19 cellular contexts compared by ENCODE assay signal in genomic region chr5:157351386-157352089, GRCh38.
A peak's percentile ranks its signal among the peaks of the same experiment; 100 is the strongest.
DNase-seq lines count a peak whose midpoint lies in the region; ATAC-seq and TF ChIP-seq lines count a peak whose summit lies in the region.
"Had no signal": no experiment of that assay in that cellular context is flagged by ENCODE, and none has a peak within 500 bp of the region (broad histone marks: within the 10 kb centered on the region; RNA-seq: fewer than 3 reads in every experiment).

No MANE protein-coding gene starts in this region.

- intact Hi-C loops in heart left ventricle (cut with DNase I) (no loop called here), aorta (cut with DNase I) (no loop called here)

- H3K4me1 ChIP-seq in right atrium auricular region, result peaks cover 0 to 11% of the 10 kb centered on the region in 2 donors
- peaks cover 0 to 11% (median 0%) of the 10 kb centered on the region in 12 donors for H3K4me1 ChIP-seq in heart left ventricle
- H3K4me1 ChIP-seq in aorta (ENCODE audit: control insufficient read depth in 1 of 2, insufficient read depth in 2 of 2, low read length in 2 of 2), result no peaks in the 10 kb centered on the region
- H3K4me1 ChIP-seq: pancreas had no signal

- TF ChIP-seq POLR2A in heart left ventricle (IDR thresholded peaks at IDR 0.05), result no peak

- TF ChIP-seq CTCF in right atrium auricular region (IDR thresholded peaks at IDR 0.05), result no peak
- no peak for TF ChIP-seq CTCF in heart left ventricle (IDR thresholded peaks at IDR 0.05)

- POLR2A ChIA-PET in activated CD8-positive, alpha-beta T cell treated with anti-CD3 and anti-CD28 coated beads, Interleukin-2, amount 10 ng/mL, durations not matched to agents 7 days and 5 days (lab: Charles Lee), result no interaction called here

- peak overlapping the region; percentile 57 for H3K27ac Mint-ChIP-seq in activated CD8-positive, alpha-beta T cell treated with anti-CD3 and anti-CD28 coated beads, Interleukin-2, amount 10 ng/mL, durations not matched to agents 7 days and 5 days

- H3K27me3 ChIP-seq in right atrium auricular region (no peaks in the 10 kb centered on the region), heart left ventricle (no peaks in the 10 kb centered on the region), aorta (ENCODE audit: control insufficient read depth in 1 of 2, insufficient read depth in 2 of 2, low read length in 1 of 2) (no peaks in the 10 kb centered on the region)
- H3K27me3 ChIP-seq: pancreas, thyroid gland had no signal

- H3K9me3 ChIP-seq in right atrium auricular region (no peaks in the 10 kb centered on the region), heart left ventricle (no peaks in the 10 kb centered on the region), aorta (ENCODE audit: control insufficient read depth, low read length) (no peaks in the 10 kb centered on the region)
- H3K9me3 ChIP-seq: left ventricle myocardium inferior, MG63, pancreas, thyroid gland had no signal

- no peaks in the 10 kb centered on the region for H3K9me3 Mint-ChIP-seq in activated CD8-positive, alpha-beta T cell treated with anti-CD3 and anti-CD28 coated beads, Interleukin-2, amount 10 ng/mL, durations not matched to agents 7 days and 5 days (ENCODE audit: insufficient read depth)

- H3K4me3 Mint-ChIP-seq in activated CD8-positive, alpha-beta T cell treated with anti-CD3 and anti-CD28 coated beads, Interleukin-2, amount 10 ng/mL, durations not matched to agents 7 days and 5 days, result no peak overlapping the region

- DNase-seq in right atrium auricular region (ENCODE audit: low spot score), result peak; percentile 23
- DNase-seq in heart left ventricle, result no peak
- DNase-seq in activated CD8-positive, alpha-beta T cell treated with anti-CD3 and anti-CD28 coated beads, Interleukin-2, amount 10 ng/mL, durations not matched to agents 7 days and 5 days, result no peak
- DNase-seq in islet precursor cell, result peak; percentile 31
- no peak for DNase-seq in aorta
- DNase-seq in SW480 (ENCODE audit: low spot score), result no peak
- DNase-seq in MV-4-11 (lab: John Stamatoyannopoulos, UW), result no peak
- DNase-seq: activated CD4-positive, alpha-beta T cell treated with anti-CD3 and anti-CD28 coated beads for 1 hour; Calu3; left ventricle myocardium inferior; MG63; NCI-H1694 treated with DMSO at 0.1 percent for 48 hours; NCI-H446; pancreas; Right ventricle myocardium superior; stimulated activated CD4-positive, alpha-beta T cell treated with anti-CD3 and anti-CD28 coated beads, Interleukin-4, amount 100 ng/mL, for 1 hour; thyroid gland had no signal

- 45 to 54% (median 47%) methylated on average over 6 of the region's 6 CpGs for WGBS in heart left ventricle, 4 donors
- 74 to 75% methylated on average over 6 of the region's 6 CpGs for WGBS in aorta, 2 donors

- no peak overlapping the region for H3K27ac ChIP-seq in right atrium auricular region
- H3K27ac ChIP-seq in heart left ventricle, result no peak overlapping the region
- no peak overlapping the region for H3K27ac ChIP-seq in aorta (ENCODE audit: low read depth in 1 of 2, low read length in 2 of 2)
- H3K27ac ChIP-seq: left ventricle myocardium inferior, pancreas, thyroid gland had no signal

- CTCF ChIA-PET in activated CD8-positive, alpha-beta T cell treated with anti-CD3 and anti-CD28 coated beads, Interleukin-2, amount 10 ng/mL, durations not matched to agents 7 days and 5 days (lab: Charles Lee), result interaction anchor here (1.0 to 7.4 kb wide), 7 partner anchors 9 to 392 kb away, joined by 3 to 42 read pairs (median 5); partner anchors contain the start of gene LSM11

- no peaks in the 10 kb centered on the region for H3K27me3 Mint-ChIP-seq in activated CD8-positive, alpha-beta T cell treated with anti-CD3 and anti-CD28 coated beads, Interleukin-2, amount 10 ng/mL, durations not matched to agents 7 days and 5 days (ENCODE audit: low read depth)

- peaks cover 19% of the 10 kb centered on the region for H3K4me1 Mint-ChIP-seq in activated CD8-positive, alpha-beta T cell treated with anti-CD3 and anti-CD28 coated beads, Interleukin-2, amount 10 ng/mL, durations not matched to agents 7 days and 5 days (ENCODE audit: low read depth)

- peaks cover 85% of the 10 kb centered on the region for H3K36me3 Mint-ChIP-seq in activated CD8-positive, alpha-beta T cell treated with anti-CD3 and anti-CD28 coated beads, Interleukin-2, amount 10 ng/mL, durations not matched to agents 7 days and 5 days (ENCODE audit: low read depth)

- no peak for ATAC-seq in heart left ventricle
- no peak for ATAC-seq in activated CD8-positive, alpha-beta T cell treated with anti-CD3 and anti-CD28 coated beads, Interleukin-2, amount 10 ng/mL, durations not matched to agents 7 days and 5 days
- peak; percentile 48 for ATAC-seq in aorta (ENCODE audit: low FRiP score)
- no peak for ATAC-seq in GM21528 (IDR thresholded peaks at IDR 0.05; ENCODE audit: low FRiP score, unreplicated experiment)
- ATAC-seq: HCT116, pancreas had no signal

- H3K36me3 ChIP-seq in right atrium auricular region (no peaks in the 10 kb centered on the region), heart left ventricle (peaks cover 0 to 6% (median 0%) of the 10 kb centered on the region in 9 donors), aorta (ENCODE audit: control insufficient read depth in 1 of 2, insufficient read depth in 2 of 2, low read length in 1 of 2) (peaks cover 0 to 2% of the 10 kb centered on the region in 2 donors)
- H3K36me3 ChIP-seq: left ventricle myocardium inferior, MG63, pancreas, thyroid gland had no signal

- H3K4me3 ChIP-seq in right atrium auricular region (no peak overlapping the region), heart left ventricle (no peak overlapping the region), aorta (ENCODE audit: low read length in 2 of 2) (no peak overlapping the region)
- H3K4me3 ChIP-seq: left ventricle myocardium inferior, MG63, pancreas, thyroid gland had no signal

Comparison
In these comparisons a context has a peak if more than half of its experiments do, and no peak if none do; other contexts are left out.
1. DNase-seq: peak in right atrium auricular region (single experiment) and islet precursor cell (single experiment); none in heart left ventricle (0 of 5), activated CD8-positive, alpha-beta T cell treated with anti-CD3 and anti-CD28 coated beads, Interleukin-2, amount 10 ng/mL, durations not matched to agents 7 days and 5 days (single experiment), aorta (0 of 2), SW480 (single experiment) and MV-4-11 (single experiment).